ENCODE assay signal across 1 cellular context in genomic region chr11:62805044-62805892, GRCh38.
A peak's percentile ranks its signal among the peaks of the same experiment; 100 is the strongest.
TF ChIP-seq lines count a peak whose summit lies in the region.

Gene NXF1, minus strand, starts transcription at chr11:62805440. Its CDS starts 84 bp downstream, at chr11:62805356.

TF ChIP-seq in K562, 482 proteins besides CTCF, POLR2A, EP300 and RAD21 (continued from another document and continues in another):
- TF ChIP-seq, protein P1, sequence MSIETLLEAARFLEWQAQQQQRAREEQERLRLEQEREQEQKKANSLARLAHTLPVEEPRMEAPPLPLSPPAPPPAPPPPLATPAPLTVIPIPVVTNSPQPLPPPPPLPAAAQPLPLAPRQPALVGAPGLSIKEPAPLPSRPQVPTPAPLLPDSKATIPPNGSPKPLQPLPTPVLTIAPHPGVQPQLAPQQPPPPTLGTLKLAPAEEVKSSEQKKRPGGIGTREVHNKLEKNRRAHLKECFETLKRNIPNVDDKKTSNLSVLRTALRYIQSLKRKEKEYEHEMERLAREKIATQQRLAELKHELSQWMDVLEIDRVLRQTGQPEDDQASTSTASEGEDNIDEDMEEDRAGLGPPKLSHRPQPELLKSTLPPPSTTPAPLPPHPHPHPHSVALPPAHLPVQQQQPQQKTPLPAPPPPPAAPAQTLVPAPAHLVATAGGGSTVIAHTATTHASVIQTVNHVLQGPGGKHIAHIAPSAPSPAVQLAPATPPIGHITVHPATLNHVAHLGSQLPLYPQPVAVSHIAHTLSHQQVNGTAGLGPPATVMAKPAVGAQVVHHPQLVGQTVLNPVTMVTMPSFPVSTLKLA (conservative IDR thresholded peaks at IDR 0.05), result peak; percentile 72 to 87
- TF ChIP-seq TRIM28 (IDR thresholded peaks at IDR 0.05) (no peak), ZNF609 (CRISPR knock-in tag; IDR thresholded peaks at IDR 0.05; ENCODE audit: borderline replicate concordance) (0 out of 2 replicates have a peak, but pooled peaks have one; percentile 40), NCOA2 (IDR thresholded peaks at IDR 0.05; ENCODE audit: partially characterized antibody in 2 of 2) (no peak), GATAD2A (IDR thresholded peaks at IDR 0.05) (no peak), POLR2G (IDR thresholded peaks at IDR 0.05; ENCODE audit: low read depth, low read length) (peak; percentile 100), KDM4B (IDR thresholded peaks at IDR 0.05; ENCODE audit: borderline replicate concordance in 2 of 2, low read depth in 1 of 2) (no peak), HNRNPL (IDR thresholded peaks at IDR 0.05; ENCODE audit: low read depth, low read length) (peak; percentile 79; the same call in 1 of the 2 replicates), ZNF41 (CRISPR knock-in tag; conservative IDR thresholded peaks at IDR 0.05) (no peak), STAT5B (CRISPR knock-in tag; IDR thresholded peaks at IDR 0.05) (no peak), NR2C1 (IDR thresholded peaks at IDR 0.05) (no peak), NR2C1 (tag; IDR thresholded peaks at IDR 0.05) (no peak), SNRNP70 (optimal IDR thresholded peaks at IDR 0.05; ENCODE audit: low read depth, low read length) (no peak), MEF2D (tag; conservative IDR thresholded peaks at IDR 0.05; ENCODE audit: low read depth) (no peak), RFX7 (CRISPR knock-in tag; IDR thresholded peaks at IDR 0.05) (no peak), ZNF77 (CRISPR knock-in tag; IDR thresholded peaks at IDR 0.05) (no peak), PHF8 (IDR thresholded peaks at IDR 0.05; ENCODE audit: borderline replicate concordance, low read length) (peak; percentile 100), FOSL1 (tag; conservative IDR thresholded peaks at IDR 0.05) (0 out of 2 replicates have a peak, but pooled peaks have one; percentile 16), RFX1 (IDR thresholded peaks at IDR 0.05) (no peak), EWSR1 (IDR thresholded peaks at IDR 0.05; ENCODE audit: borderline replicate concordance, low read depth, partially characterized antibody) (no peak), ZNF316 (IDR thresholded peaks at IDR 0.05) (no peak), ZBTB12 (CRISPR knock-in tag; IDR thresholded peaks at IDR 0.05) (peak; percentile 97), MCM7 (IDR thresholded peaks at IDR 0.05) (no peak), SMAD3 (CRISPR knock-in tag; conservative IDR thresholded peaks at IDR 0.05) (no peak), WHSC1 (IDR thresholded peaks at IDR 0.05; ENCODE audit: low read length) (no peak), ZNF778 (CRISPR knock-in tag; IDR thresholded peaks at IDR 0.05) (no peak), ZNF766 (CRISPR knock-in tag; conservative IDR thresholded peaks at IDR 0.05) (0 out of 2 replicates have a peak, but pooled peaks have one; percentile 26), GATA2 (CRISPR knock-in tag; IDR thresholded peaks at IDR 0.05) (no peak), TEAD1 (CRISPR knock-in tag; IDR thresholded peaks at IDR 0.05) (peak in 1 of 2 experiments; percentile 62; a peak in 2 of 4 replicates), NCOR1 (IDR thresholded peaks at IDR 0.05) (peak; percentile 59), GATAD2B (IDR thresholded peaks at IDR 0.05; ENCODE audit: borderline replicate concordance) (peak; percentile 68; the same call in 1 of the 2 replicates), CCNT2 (IDR thresholded peaks at IDR 0.05; ENCODE audit: borderline replicate concordance, extremely low read depth, insufficient read length, low read depth, low read length) (peak; percentile 97), FIP1L1 (IDR thresholded peaks at IDR 0.05; ENCODE audit: low read depth, low read length, poor library complexity, severe bottlenecking) (peak; percentile 94), RBM22 (IDR thresholded peaks at IDR 0.05; ENCODE audit: low read depth, low read length, poor library complexity, severe bottlenecking) (peak; percentile 99), TAL1 (IDR thresholded peaks at IDR 0.05) (no peak), SRF (CRISPR knock-in tag; IDR thresholded peaks at IDR 0.05) (peak in 1 of 2 experiments; percentile 79; a peak in 1 of 4 replicates), CBX1 (IDR thresholded peaks at IDR 0.05; ENCODE audit: low read depth) (peak; percentile 98), ZC3H11A (IDR thresholded peaks at IDR 0.05; ENCODE audit: low read depth, low read length) (no peak), ZNF584 (CRISPR knock-in tag; IDR thresholded peaks at IDR 0.05; ENCODE audit: low read depth) (no peak), JUNB (CRISPR knock-in tag; conservative IDR thresholded peaks at IDR 0.05) (no peak), ESRRB (CRISPR knock-in tag; IDR thresholded peaks at IDR 0.05; ENCODE audit: borderline replicate concordance) (no peak), ZNF384 (IDR thresholded peaks at IDR 0.05; ENCODE audit: low read depth, low read length) (no peak), MTA2 (IDR thresholded peaks at IDR 0.05; ENCODE audit: low read depth) (no peak), ARID3A (IDR thresholded peaks at IDR 0.05; ENCODE audit: borderline replicate concordance, low read depth, low read length) (no peak), ZNF347 (CRISPR knock-in tag; IDR thresholded peaks at IDR 0.05; ENCODE audit: low read depth) (no peak), GTF2B (IDR thresholded peaks at IDR 0.05; ENCODE audit: extremely low read depth, insufficient read length) (peak; percentile 81), LARP7 (IDR thresholded peaks at IDR 0.05) (no peak), JUN (IDR thresholded peaks at IDR 0.05; ENCODE audit: borderline replicate concordance, low read depth, low read length) (no peak), JUN (CRISPR knock-in tag; IDR thresholded peaks at IDR 0.05; ENCODE audit: borderline replicate concordance) (peak; percentile 61)
- TF ChIP-seq, protein P2, sequence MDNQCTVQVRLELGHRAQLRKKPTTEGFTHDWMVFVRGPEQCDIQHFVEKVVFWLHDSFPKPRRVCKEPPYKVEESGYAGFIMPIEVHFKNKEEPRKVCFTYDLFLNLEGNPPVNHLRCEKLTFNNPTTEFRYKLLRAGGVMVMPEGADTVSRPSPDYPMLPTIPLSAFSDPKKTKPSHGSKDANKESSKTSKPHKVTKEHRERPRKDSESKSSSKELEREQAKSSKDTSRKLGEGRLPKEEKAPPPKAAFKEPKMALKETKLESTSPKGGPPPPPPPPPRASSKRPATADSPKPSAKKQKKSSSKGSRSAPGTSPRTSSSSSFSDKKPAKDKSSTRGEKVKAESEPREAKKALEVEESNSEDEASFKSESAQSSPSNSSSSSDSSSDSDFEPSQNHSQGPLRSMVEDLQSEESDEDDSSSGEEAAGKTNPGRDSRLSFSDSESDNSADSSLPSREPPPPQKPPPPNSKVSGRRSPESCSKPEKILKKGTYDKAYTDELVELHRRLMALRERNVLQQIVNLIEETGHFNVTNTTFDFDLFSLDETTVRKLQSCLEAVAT (IDR thresholded peaks at IDR 0.05), result no peak
- TF ChIP-seq, protein P3, sequence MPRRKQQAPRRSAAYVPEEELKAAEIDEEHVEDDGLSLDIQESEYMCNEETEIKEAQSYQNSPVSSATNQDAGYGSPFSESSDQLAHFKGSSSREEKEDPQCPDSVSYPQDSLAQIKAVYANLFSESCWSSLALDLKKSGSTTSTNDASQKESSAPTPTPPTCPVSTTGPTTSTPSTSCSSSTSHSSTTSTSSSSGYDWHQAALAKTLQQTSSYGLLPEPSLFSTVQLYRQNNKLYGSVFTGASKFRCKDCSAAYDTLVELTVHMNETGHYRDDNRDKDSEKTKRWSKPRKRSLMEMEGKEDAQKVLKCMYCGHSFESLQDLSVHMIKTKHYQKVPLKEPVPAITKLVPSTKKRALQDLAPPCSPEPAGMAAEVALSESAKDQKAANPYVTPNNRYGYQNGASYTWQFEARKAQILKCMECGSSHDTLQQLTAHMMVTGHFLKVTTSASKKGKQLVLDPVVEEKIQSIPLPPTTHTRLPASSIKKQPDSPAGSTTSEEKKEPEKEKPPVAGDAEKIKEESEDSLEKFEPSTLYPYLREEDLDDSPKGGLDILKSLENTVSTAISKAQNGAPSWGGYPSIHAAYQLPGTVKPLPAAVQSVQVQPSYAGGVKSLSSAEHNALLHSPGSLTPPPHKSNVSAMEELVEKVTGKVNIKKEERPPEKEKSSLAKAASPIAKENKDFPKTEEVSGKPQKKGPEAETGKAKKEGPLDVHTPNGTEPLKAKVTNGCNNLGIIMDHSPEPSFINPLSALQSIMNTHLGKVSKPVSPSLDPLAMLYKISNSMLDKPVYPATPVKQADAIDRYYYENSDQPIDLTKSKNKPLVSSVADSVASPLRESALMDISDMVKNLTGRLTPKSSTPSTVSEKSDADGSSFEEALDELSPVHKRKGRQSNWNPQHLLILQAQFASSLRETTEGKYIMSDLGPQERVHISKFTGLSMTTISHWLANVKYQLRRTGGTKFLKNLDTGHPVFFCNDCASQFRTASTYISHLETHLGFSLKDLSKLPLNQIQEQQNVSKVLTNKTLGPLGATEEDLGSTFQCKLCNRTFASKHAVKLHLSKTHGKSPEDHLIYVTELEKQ (CRISPR knock-in tag; IDR thresholded peaks at IDR 0.05), result no peak
